ENCODE assay signal across 9 cellular contexts in the genomic region with DNA sequence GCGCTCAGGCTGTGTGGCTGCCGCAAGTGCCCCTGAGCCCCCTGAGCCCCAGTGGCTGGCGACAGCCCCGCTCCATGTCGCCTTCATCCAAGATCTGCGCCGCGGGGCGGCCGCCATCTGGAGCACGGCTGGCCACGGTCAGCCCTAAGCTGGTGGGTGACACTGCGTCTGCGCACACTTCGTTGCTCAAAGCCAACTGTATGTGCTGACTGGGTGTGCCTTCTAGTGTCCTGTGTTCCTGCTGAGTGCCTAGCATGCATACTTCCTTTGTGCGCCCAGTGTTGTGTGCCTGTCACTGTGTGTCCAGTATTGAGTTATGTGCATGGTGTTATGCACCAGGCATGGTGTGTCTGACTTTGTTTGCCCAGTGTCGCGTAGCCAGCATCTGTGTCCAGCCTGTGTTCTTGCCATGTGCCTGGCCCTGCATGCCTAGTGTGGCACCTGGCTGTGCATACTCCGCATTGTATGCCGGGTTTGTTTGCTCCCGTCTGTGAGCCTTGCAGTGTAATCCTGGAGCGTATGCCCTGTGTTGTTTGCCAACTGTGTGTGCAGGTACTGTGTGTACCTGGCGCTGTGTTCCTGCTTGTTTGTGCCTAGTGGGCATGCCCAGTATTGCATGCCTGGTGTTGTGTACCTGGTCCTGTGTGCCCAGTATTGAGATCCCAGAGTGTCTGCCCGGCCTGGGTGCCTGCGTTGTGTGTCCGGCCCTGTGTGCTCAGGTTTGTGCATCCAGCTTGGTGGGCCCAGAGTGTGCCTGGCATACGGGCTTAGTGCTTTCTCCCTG. TPM values are rescaled to one million over a fixed set of nuclear protein-coding genes. Genes with fewer than 3 reads are reported as not detected.
DNase-seq lines count a peak whose midpoint lies in the region; ATAC-seq and TF ChIP-seq lines count a peak whose summit lies in the region.
"Had no signal": no experiment of that assay in that cellular context is flagged by ENCODE, and none has a peak within 500 bp of the region (broad histone marks: within the 10 kb centered on the region; RNA-seq: fewer than 3 reads in every experiment).

No MANE protein-coding gene starts in this region.

- H3K9me3 Mint-ChIP-seq in endothelial cell (ENCODE audit: unreplicated experiment) = no peaks in the 10 kb centered on the region
- H3K9me3 Mint-ChIP-seq: activated naive CD8-positive, alpha-beta T cell treated with anti-CD3 and anti-CD28 coated beads, Interleukin-2, amount 10 ng/mL, durations not matched to agents 7 days and 5 days had no signal

- no peak overlapping the region for H3K27ac Mint-ChIP-seq in endothelial cell (ENCODE audit: unreplicated experiment)
- H3K27ac Mint-ChIP-seq: activated naive CD8-positive, alpha-beta T cell treated with anti-CD3 and anti-CD28 coated beads, Interleukin-2, amount 10 ng/mL, durations not matched to agents 7 days and 5 days had no signal

- H3K4me3 ChIP-seq in retinal pigment epithelial cell (ENCODE audit: low read length) = peak overlapping the region; percentile 42

- peak; percentile 2 for DNase-seq in DMS153 treated with DMSO at 0.1 percent for 48 hours (lab: John Stamatoyannopoulos, UW; ENCODE audit: unreplicated experiment)
- no peak for DNase-seq in DMS153 (lab: John Stamatoyannopoulos, UW)
- DNase-seq in NCI-H524 treated with DMSO at 0.1 percent for 48 hours (lab: John Stamatoyannopoulos, UW) = peak; percentile 69
- no peak for DNase-seq in endothelial cell (ENCODE audit: low spot score)
- no peak for DNase-seq in retinal pigment epithelial cell (ENCODE audit: low read depth)
- no peak for DNase-seq in EL
- DNase-seq: activated naive CD8-positive, alpha-beta T cell treated with anti-CD3 and anti-CD28 coated beads, Interleukin-2, amount 10 ng/mL, durations not matched to agents 7 days and 5 days had no signal

- H3K36me3 Mint-ChIP-seq in endothelial cell (ENCODE audit: low read depth, unreplicated experiment) = no peaks in the 10 kb centered on the region
- H3K36me3 Mint-ChIP-seq: activated naive CD8-positive, alpha-beta T cell treated with anti-CD3 and anti-CD28 coated beads, Interleukin-2, amount 10 ng/mL, durations not matched to agents 7 days and 5 days had no signal

- ATAC-seq in HG03095 (IDR thresholded peaks at IDR 0.05; ENCODE audit: unreplicated experiment) (no peak), HG03378 (IDR thresholded peaks at IDR 0.05; ENCODE audit: unreplicated experiment) (no peak)

- peaks cover 4% of the 10 kb centered on the region for H3K4me1 Mint-ChIP-seq in endothelial cell (ENCODE audit: unreplicated experiment)

- TF ChIP-seq CTCF in endothelial cell (IDR thresholded peaks at IDR 0.05; ENCODE audit: unreplicated experiment) (no peak), retinal pigment epithelial cell (conservative IDR thresholded peaks at IDR 0.05; ENCODE audit: low read depth, low read length) (peak; percentile 28)

- H3K27me3 Mint-ChIP-seq in endothelial cell (ENCODE audit: unreplicated experiment) = peaks cover 1% of the 10 kb centered on the region

- peak overlapping the region; percentile 32 for H3K4me3 Mint-ChIP-seq in endothelial cell (ENCODE audit: unreplicated experiment)

RNA-seq across cellular contexts. Expression of a gene that starts 54.7 kb away (rescaled TPM):
- 2.3 TPM for total RNA-seq in endothelial cell (ENCODE audit: unreplicated experiment)

Comparison
In these comparisons a context has a peak if more than half of its experiments do, and no peak if none do; other contexts are left out.
1. DNase-seq: peak in DMS153 treated with DMSO at 0.1 percent for 48 hours (single experiment) and NCI-H524 treated with DMSO at 0.1 percent for 48 hours (single experiment); none in DMS153 (single experiment), endothelial cell (single experiment), retinal pigment epithelial cell (single experiment) and EL (single experiment).